8 cellular contexts compared by ENCODE assay signal in the genomic region with DNA sequence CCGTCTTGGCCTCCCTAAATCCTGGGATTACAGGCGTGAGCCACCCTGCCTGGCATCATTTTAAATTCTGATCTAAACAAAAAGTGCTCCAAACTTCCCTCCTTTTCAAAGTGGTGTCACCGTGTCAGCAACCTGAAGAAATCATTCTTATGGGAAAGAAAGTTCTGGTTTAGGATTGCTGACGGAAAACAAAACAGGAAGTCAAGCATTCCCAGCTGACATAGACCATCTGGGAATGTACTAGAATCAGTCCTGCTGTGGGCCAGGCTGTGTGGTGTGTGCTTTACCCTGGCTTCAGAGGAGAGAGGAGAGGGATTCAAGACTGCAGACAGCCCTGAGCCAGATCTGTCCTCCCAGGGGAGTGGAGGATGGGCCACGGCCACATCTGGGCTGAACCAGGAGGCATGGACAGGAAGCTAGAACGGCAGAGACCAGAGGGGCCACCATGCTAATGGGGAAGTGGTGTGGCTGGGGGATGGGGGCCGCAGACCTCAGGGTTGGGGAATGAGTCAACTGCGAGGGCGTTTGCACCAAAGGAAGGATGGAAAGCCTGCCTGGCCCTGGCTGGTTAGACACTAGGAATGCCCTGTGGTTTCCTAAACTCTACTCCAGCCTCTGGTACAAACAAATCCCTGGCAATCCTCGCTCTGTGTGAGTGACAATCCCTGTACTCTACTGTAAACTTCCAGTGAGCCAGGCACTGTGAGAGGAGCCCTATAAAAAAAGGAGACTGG. TPM values are rescaled to one million over a fixed set of nuclear protein-coding genes. Genes with fewer than 3 reads are reported as not detected.
DNase-seq lines count a peak whose midpoint lies in the region; ATAC-seq and TF ChIP-seq lines count a peak whose summit lies in the region.

No MANE protein-coding gene starts in this region.

- ATAC-seq in activated naive CD4-positive, alpha-beta T cell treated with anti-CD3 and anti-CD28 coated beads, Interleukin-2, amount 50 U/mL, for 72 hours: peak; percentile 20 to 72
- peak; percentile 76 for ATAC-seq in HG02884 (IDR thresholded peaks at IDR 0.05; ENCODE audit: unreplicated experiment)
- peak; percentile 81 for ATAC-seq in lung (ENCODE audit: insufficient read depth, low FRiP score)

- peak overlapping the region in 1 of 2 donors; percentile 61 for H3K27ac Mint-ChIP-seq in activated naive CD4-positive, alpha-beta T cell treated with anti-CD3 and anti-CD28 coated beads, Interleukin-2, amount 50 U/mL, for 72 hours

- WGBS in lung, 2 donors: 16 to 24% methylated on average over 10 of the region's 10 CpGs
- WGBS in thyroid gland, 2 donors: 39 to 54% methylated on average over 10 of the region's 10 CpGs

- TF ChIP-seq POLR2A in thyroid gland (IDR thresholded peaks at IDR 0.05): no peak

- no peak for DNase-seq in activated naive CD4-positive, alpha-beta T cell treated with anti-CD3 and anti-CD28 coated beads, Interleukin-2, amount 50 U/mL, for 72 hours (ENCODE audit: low spot score in 2 of 2)
- no peak for DNase-seq in activated naive CD4-positive, alpha-beta T cell (lab: John Stamatoyannopoulos, UW)
- DNase-seq in OCI-M1 (lab: John Stamatoyannopoulos, UW) (peak; percentile 99), lung (ENCODE audit: low spot score) (peak; percentile 68), thyroid gland (peak; percentile 13 to 17), cortex of kidney (lab: John Stamatoyannopoulos, UW) (no peak)

- no peaks in the 10 kb centered on the region for H3K36me3 Mint-ChIP-seq in activated naive CD4-positive, alpha-beta T cell treated with anti-CD3 and anti-CD28 coated beads, Interleukin-2, amount 50 U/mL, for 72 hours

- H3K4me1 ChIP-seq in lung (ENCODE audit: control insufficient read depth in 2 of 2, insufficient read depth in 2 of 2, low read length in 2 of 2) (peaks cover 0 to 3% of the 10 kb centered on the region in 2 donors), thyroid gland (peaks cover 0 to 10% of the 10 kb centered on the region in 2 donors)

- H3K9me3 ChIP-seq in lung (ENCODE audit: control insufficient read depth in 2 of 2, insufficient read depth in 1 of 2, low read length in 1 of 2): no peaks in the 10 kb centered on the region
- no peaks in the 10 kb centered on the region for H3K9me3 ChIP-seq in thyroid gland

- peak overlapping the region; percentile 79 for H3K27ac ChIP-seq in cingulate gyrus (ENCODE audit: low read depth, low read length)
- peak overlapping the region; percentile 6 to 90 for H3K27ac ChIP-seq in lung (ENCODE audit: low read depth in 1 of 2, low read length in 1 of 2)
- H3K27ac ChIP-seq in thyroid gland: peak overlapping the region; percentile 36 to 74 (median 66)

- no peak for TF ChIP-seq CTCF in lung (IDR thresholded peaks at IDR 0.05; ENCODE audit: control extremely low read depth, extremely low read depth)
- no peak for TF ChIP-seq CTCF in thyroid gland (IDR thresholded peaks at IDR 0.05)

- no peaks in the 10 kb centered on the region for H3K36me3 ChIP-seq in lung (ENCODE audit: control insufficient read depth in 2 of 2, insufficient read depth in 2 of 2, low read length in 2 of 2)
- H3K36me3 ChIP-seq in thyroid gland: no peaks in the 10 kb centered on the region

- H3K27me3 ChIP-seq in lung (ENCODE audit: control insufficient read depth, insufficient read depth): no peaks in the 10 kb centered on the region
- no peaks in the 10 kb centered on the region for H3K27me3 ChIP-seq in thyroid gland

- no peaks in the 10 kb centered on the region for H3K9me3 Mint-ChIP-seq in activated naive CD4-positive, alpha-beta T cell treated with anti-CD3 and anti-CD28 coated beads, Interleukin-2, amount 50 U/mL, for 72 hours

- no peak overlapping the region for H3K4me3 ChIP-seq in lung
- H3K4me3 ChIP-seq in thyroid gland (replicated peaks in 1 of 3): no peak overlapping the region

- intact Hi-C loops in thyroid gland (cut with DNase I): no loop called here

RNA-seq across cellular contexts. Expression of a gene that starts 16.7 kb away (rescaled TPM):
- 1 to 10 TPM in 1 of 2 donors, under 1 TPM in 1; 0.89 to 1.1 TPM for total RNA-seq in activated naive CD4-positive, alpha-beta T cell treated with anti-CD3 and anti-CD28 coated beads, Interleukin-2, amount 50 U/mL, for 72 hours
- total RNA-seq in lung: 10 to 100 TPM; 19.5 to 27.0 TPM
- polyA plus RNA-seq in lung: 10 to 100 TPM in 1 of 2 donors, 1 to 10 TPM in 1; 7.9 to 10.3 TPM
- total RNA-seq in thyroid gland: 10 to 100 TPM in 1 of 4 donors, 1 to 10 TPM in 3; 4.4 to 16.5 (median 6.7) TPM

RNA-seq across cellular contexts. Expression of a gene that starts 18.3 kb away (rescaled TPM):
- 10 to 100 TPM; 80.1 to 84.5 TPM for total RNA-seq in activated naive CD4-positive, alpha-beta T cell treated with anti-CD3 and anti-CD28 coated beads, Interleukin-2, amount 50 U/mL, for 72 hours
- total RNA-seq in lung (10 to 100 TPM; 14.5 to 23.8 TPM), thyroid gland (10 to 100 TPM; 11.4 to 16.8 (median 14.0) TPM)
- polyA plus RNA-seq in lung: 10 to 100 TPM; 20.5 to 22.0 TPM

Comparison
In these comparisons a context has a peak if more than half of its experiments do, and no peak if none do; other contexts are left out.
1. DNase-seq: peak in OCI-M1 (single experiment), lung (single experiment) and thyroid gland (2 of 2); none in activated naive CD4-positive, alpha-beta T cell treated with anti-CD3 and anti-CD28 coated beads, Interleukin-2, amount 50 U/mL, for 72 hours (0 of 2), activated naive CD4-positive, alpha-beta T cell (0 of 4) and cortex of kidney (single experiment).
2. Peak in every context shown above with its lines, with median percentiles within 50 percentile points of each other: ATAC-seq and H3K27ac ChIP-seq.